Comparison of ENCODE assay signal across 8 cellular contexts in the genomic region with DNA sequence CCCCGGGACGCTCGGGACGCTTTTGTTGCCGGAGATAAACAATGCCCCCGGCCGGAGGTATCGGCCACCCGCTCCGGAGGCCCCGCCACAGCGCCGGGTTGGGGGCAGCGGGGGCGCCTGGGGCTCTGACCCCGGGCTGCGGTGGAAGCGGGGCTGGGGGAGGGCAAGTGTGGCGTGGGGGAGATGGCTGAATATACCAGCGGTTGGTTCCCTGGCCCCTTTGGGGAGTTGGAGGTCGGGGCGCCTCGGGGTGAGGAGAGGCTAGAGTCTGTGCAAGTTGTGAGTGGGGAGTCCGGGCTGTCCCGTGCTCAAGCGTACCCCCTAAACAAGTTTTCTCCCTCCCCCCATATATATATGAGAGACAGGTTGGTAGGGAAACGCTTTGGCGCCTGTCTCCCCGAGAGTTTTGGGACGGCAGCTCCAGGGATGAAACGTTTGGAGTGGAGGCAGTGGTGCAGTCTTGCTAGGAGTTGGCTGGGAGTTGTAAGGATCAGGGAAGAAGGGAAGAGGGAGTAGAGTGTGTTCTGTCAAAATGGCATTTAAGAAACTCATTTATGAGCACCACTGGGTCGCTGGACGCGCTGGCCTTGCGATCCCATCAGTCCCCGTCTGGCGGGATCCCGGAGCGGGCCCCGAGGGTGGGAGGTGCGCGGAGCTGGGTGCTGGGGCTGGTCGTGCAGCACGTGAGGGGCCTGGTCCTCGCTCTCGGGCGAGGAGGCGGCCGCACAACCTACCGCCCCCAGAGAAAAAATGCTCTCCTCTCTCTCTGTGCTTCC. TPM values are rescaled to one million over a fixed set of nuclear protein-coding genes. Genes with fewer than 3 reads are reported as not detected.
DNase-seq lines count a peak whose midpoint lies in the region; ATAC-seq and TF ChIP-seq lines count a peak whose summit lies in the region.

No MANE protein-coding gene starts in this region.

- CTCF ChIA-PET in AG04450 (lab: Charles Lee) = interaction anchor here (0.6 kb wide), 1 partner anchor 70 kb away, joined by 7 read pairs; no protein-coding TSS in a partner anchor

- H3K4me3 ChIP-seq in AG04450 (ENCODE audit: low read depth, low read length) (peak overlapping the region; percentile 77), WERI-Rb-1 (ENCODE audit: low read depth, low read length) (peak overlapping the region; percentile 83), neural progenitor cell (peak overlapping the region; percentile 89)

- peaks cover 4% of the 10 kb centered on the region for H3K36me3 Mint-ChIP-seq in neural progenitor cell

- peaks cover 25% of the 10 kb centered on the region for H3K4me1 ChIP-seq in neural progenitor cell

- H3K9me3 ChIP-seq in AG04450 (ENCODE audit: control insufficient read depth, insufficient read depth, low read length) (no peaks in the 10 kb centered on the region), WERI-Rb-1 (ENCODE audit: severe bottlenecking) (no peaks in the 10 kb centered on the region), neural progenitor cell (ENCODE audit: low read depth) (no peaks in the 10 kb centered on the region)

- DNase-seq in AG04450 (ENCODE audit: low read depth, low spot score) (no peak), WERI-Rb-1 (peak; percentile 50), fibroblast of gingiva (ENCODE audit: low read depth) (peak; percentile 13), neural progenitor cell (ENCODE audit: low spot score) (peak; percentile 69), NCI-H2171 treated with DMSO at 0.1 percent for 48 hours (lab: John Stamatoyannopoulos, UW) (no peak), activated gamma-delta T cell (lab: John Stamatoyannopoulos, UW) (no peak), NCI-H2029 (lab: John Stamatoyannopoulos, UW) (no peak)

- H3F3A ChIP-seq in neural progenitor cell (ENCODE audit: low read depth) = peaks cover 19% of the 10 kb centered on the region

- peak overlapping the region; percentile 59 for H3K9ac ChIP-seq in neural progenitor cell

- H3K79me2 ChIP-seq in neural progenitor cell (ENCODE audit: low read depth) = peaks cover 60% of the 10 kb centered on the region

- peak overlapping the region; percentile 100 for H3K4me2 ChIP-seq in neural progenitor cell

- H3K27ac ChIP-seq in AG04450 (ENCODE audit: low read depth, low read length) = peak overlapping the region; percentile 31
- peak overlapping the region; percentile 64 for H3K27ac ChIP-seq in WERI-Rb-1
- no peak overlapping the region for H3K27ac ChIP-seq in neural progenitor cell

- H3K9me3 Mint-ChIP-seq in neural progenitor cell = no peaks in the 10 kb centered on the region

- peaks cover 41% of the 10 kb centered on the region for H3K4me1 Mint-ChIP-seq in neural progenitor cell

- H3K27me3 ChIP-seq in AG04450 (ENCODE audit: control insufficient read depth, insufficient read depth, low read length) (no peaks in the 10 kb centered on the region), WERI-Rb-1 (ENCODE audit: insufficient read depth, low read depth, severe bottlenecking) (no peaks in the 10 kb centered on the region), neural progenitor cell (no peaks in the 10 kb centered on the region)

- H4K20me1 ChIP-seq in neural progenitor cell (ENCODE audit: low read depth) = peaks cover 35% of the 10 kb centered on the region

- POLR2A ChIA-PET in AG04450 (lab: Yijun Ruan, JAX) = interaction anchor here (0.6 to 3.0 kb wide), 2 partner anchors 40 to 46 kb away, joined by 3 to 21 read pairs; no protein-coding TSS in a partner anchor

- H3K36me3 ChIP-seq in WERI-Rb-1 (peaks cover 3% of the 10 kb centered on the region; the same call in 1 of the 2 replicates), neural progenitor cell (no peaks in the 10 kb centered on the region)

- H2AFZ ChIP-seq in neural progenitor cell (replicated peaks) = no peak overlapping the region

- peak; percentile 24 for ATAC-seq in GM21723 (IDR thresholded peaks at IDR 0.05; ENCODE audit: unreplicated experiment)

- H3K4me3 Mint-ChIP-seq in neural progenitor cell = peak overlapping the region; percentile 95

- H3K27me3 Mint-ChIP-seq in neural progenitor cell (ENCODE audit: insufficient read depth, low read depth) = peaks cover 4% of the 10 kb centered on the region

- TF ChIP-seq CTCF in AG04450 (IDR thresholded peaks at IDR 0.05; ENCODE audit: low read depth, low read length) = no peak
- TF ChIP-seq CTCF in WERI-Rb-1 (IDR thresholded peaks at IDR 0.05; ENCODE audit: low read depth, low read length) = no peak
- no peak for TF ChIP-seq CTCF in neural progenitor cell (IDR thresholded peaks at IDR 0.05)

- peak overlapping the region; percentile 84 for H3K27ac Mint-ChIP-seq in neural progenitor cell

RNA-seq across cellular contexts. Expression of a gene that starts 1.0 kb away (rescaled TPM):
- polyA plus RNA-seq in AG04450 (2011; rRNA removed) = 2.4 and 3.4 TPM in 2 replicates
- 10.4 and 14.7 TPM in 2 replicates for polyA minus RNA-seq in AG04450 (2011; rRNA and poly(A)+ RNA removed)
- 47.9 and 67.3 TPM in 2 replicates for total RNA-seq in neural progenitor cell (ENCODE audit: low replicate concordance)

RNA-seq across cellular contexts. Expression of a gene that starts 33.8 kb away (rescaled TPM):
- 13.8 and 21.2 TPM in 2 replicates for polyA plus RNA-seq in AG04450 (2011; rRNA removed)
- polyA minus RNA-seq in AG04450 (2011; rRNA and poly(A)+ RNA removed) = 25.3 and 42.3 TPM in 2 replicates
- total RNA-seq in neural progenitor cell (ENCODE audit: low replicate concordance) = 6.5 and 7.7 TPM in 2 replicates

Comparison
In these comparisons a context has a peak if more than half of its experiments do, and no peak if none do; other contexts are left out.
1. DNase-seq: peak in WERI-Rb-1 (single experiment), fibroblast of gingiva (single experiment) and neural progenitor cell (single experiment); none in AG04450 (single experiment), NCI-H2171 treated with DMSO at 0.1 percent for 48 hours (single experiment), activated gamma-delta T cell (single experiment) and NCI-H2029 (single experiment).
2. Peak in every context shown above with its lines, with median percentiles within 50 percentile points of each other: H3K4me3 ChIP-seq.